In the genomic region with DNA sequence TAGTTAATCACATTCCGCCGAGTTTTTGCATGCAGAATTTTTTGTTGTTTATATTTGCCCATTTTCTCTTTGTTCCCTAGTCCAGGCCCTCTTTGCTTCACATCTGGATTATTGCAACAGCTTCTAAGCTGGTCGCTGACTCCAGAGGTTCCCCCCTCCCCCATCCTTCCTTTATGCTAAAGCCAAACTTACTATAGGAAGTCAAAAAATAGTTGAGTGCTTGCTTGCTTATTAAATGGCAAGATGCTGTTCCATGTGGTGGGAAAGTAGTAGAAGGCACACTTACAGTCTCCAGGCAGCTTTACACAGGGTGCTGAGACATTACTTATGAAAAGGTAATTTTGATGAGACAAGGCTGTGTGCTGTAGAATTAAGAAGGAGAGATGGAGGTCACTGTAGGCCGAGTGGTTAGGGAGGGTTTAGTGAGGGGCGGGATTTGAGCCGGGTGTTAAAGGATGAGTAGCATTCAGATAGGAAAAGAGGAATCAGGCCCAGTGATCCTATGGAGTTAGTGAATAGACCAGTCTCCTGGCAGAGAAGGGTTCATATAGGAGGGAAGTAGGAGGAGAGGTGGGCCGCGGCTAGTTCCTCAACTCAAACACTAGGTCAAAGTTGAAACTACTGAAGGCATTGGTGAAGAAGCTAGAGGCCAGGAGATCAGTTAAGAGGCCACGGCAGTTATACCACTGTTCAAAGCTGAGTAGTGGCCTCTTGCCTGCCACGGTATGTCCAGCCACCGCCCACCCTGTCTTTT, we compare ENCODE assay signal across 1 cellular context.
TF ChIP-seq lines count a peak whose summit lies in the region.

No MANE protein-coding gene starts in this region.

TF ChIP-seq in HepG2, 621 proteins besides CTCF, POLR2A, EP300 and RAD21:
- TF ChIP-seq KAT2B (IDR thresholded peaks at IDR 0.05; ENCODE audit: borderline replicate concordance, low read depth, low read length) (no peak), ZBTB42 (CRISPR knock-in tag; IDR thresholded peaks at IDR 0.05) (peak; percentile 71; the same call in 1 of the 2 replicates), KAT8 (CRISPR knock-in tag; IDR thresholded peaks at IDR 0.05) (no peak), PPARG (CRISPR knock-in tag; conservative IDR thresholded peaks at IDR 0.05) (0 out of 2 replicates have a peak, but pooled peaks have one; percentile 26), CEBPG (CRISPR knock-in tag; IDR thresholded peaks at IDR 0.05) (peak; percentile 51; the same call in 1 of the 2 replicates), REPIN1 (CRISPR knock-in tag; IDR thresholded peaks at IDR 0.05; ENCODE audit: borderline replicate concordance, low read depth) (no peak), ARID4A (CRISPR knock-in tag; IDR thresholded peaks at IDR 0.05; ENCODE audit: borderline replicate concordance) (0 out of 2 replicates have a peak, but pooled peaks have one; percentile 1), ZBTB21 (CRISPR knock-in tag; IDR thresholded peaks at IDR 0.05) (no peak), FLYWCH1 (CRISPR knock-in tag; IDR thresholded peaks at IDR 0.05) (no peak)
- TF ChIP-seq, protein P1, sequence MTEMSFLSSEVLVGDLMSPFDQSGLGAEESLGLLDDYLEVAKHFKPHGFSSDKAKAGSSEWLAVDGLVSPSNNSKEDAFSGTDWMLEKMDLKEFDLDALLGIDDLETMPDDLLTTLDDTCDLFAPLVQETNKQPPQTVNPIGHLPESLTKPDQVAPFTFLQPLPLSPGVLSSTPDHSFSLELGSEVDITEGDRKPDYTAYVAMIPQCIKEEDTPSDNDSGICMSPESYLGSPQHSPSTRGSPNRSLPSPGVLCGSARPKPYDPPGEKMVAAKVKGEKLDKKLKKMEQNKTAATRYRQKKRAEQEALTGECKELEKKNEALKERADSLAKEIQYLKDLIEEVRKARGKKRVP (CRISPR knock-in tag; IDR thresholded peaks at IDR 0.05) = 0 out of 4 replicates have a peak, but pooled peaks of 1 of the 2 experiments have one; percentile 27
- TF ChIP-seq, protein P2, sequence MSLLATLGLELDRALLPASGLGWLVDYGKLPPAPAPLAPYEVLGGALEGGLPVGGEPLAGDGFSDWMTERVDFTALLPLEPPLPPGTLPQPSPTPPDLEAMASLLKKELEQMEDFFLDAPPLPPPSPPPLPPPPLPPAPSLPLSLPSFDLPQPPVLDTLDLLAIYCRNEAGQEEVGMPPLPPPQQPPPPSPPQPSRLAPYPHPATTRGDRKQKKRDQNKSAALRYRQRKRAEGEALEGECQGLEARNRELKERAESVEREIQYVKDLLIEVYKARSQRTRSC (CRISPR knock-in tag; IDR thresholded peaks at IDR 0.05; ENCODE audit: low read depth) = no peak
- TF ChIP-seq, protein P3, sequence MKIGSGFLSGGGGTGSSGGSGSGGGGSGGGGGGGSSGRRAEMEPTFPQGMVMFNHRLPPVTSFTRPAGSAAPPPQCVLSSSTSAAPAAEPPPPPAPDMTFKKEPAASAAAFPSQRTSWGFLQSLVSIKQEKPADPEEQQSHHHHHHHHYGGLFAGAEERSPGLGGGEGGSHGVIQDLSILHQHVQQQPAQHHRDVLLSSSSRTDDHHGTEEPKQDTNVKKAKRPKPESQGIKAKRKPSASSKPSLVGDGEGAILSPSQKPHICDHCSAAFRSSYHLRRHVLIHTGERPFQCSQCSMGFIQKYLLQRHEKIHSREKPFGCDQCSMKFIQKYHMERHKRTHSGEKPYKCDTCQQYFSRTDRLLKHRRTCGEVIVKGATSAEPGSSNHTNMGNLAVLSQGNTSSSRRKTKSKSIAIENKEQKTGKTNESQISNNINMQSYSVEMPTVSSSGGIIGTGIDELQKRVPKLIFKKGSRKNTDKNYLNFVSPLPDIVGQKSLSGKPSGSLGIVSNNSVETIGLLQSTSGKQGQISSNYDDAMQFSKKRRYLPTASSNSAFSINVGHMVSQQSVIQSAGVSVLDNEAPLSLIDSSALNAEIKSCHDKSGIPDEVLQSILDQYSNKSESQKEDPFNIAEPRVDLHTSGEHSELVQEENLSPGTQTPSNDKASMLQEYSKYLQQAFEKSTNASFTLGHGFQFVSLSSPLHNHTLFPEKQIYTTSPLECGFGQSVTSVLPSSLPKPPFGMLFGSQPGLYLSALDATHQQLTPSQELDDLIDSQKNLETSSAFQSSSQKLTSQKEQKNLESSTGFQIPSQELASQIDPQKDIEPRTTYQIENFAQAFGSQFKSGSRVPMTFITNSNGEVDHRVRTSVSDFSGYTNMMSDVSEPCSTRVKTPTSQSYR (CRISPR knock-in tag; IDR thresholded peaks at IDR 0.05; ENCODE audit: borderline replicate concordance) = peak; percentile 83
